21 cellular contexts compared by ENCODE assay signal in the genomic region with DNA sequence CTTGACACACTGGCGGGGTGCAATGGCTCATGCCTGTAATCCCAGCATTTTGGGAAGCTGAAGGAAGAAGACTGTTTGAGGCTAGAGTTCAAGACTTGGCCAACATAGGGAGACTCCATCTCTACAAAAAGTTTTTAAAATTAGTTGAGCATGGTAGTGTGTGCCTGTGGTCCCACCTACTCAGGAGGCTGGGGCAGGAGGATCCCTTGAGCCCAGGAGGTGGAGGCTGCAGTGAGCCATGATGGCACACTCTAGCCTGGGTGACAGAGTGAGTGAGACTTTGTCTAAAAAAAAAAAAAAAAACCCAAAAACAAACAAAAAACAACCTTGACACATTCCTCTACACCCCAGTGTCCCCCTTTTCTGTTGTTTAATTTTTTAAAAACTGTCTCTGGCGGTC. TPM values are rescaled to one million over a fixed set of nuclear protein-coding genes. Genes with fewer than 3 reads are reported as not detected.
"Had no signal": no experiment of that assay in that cellular context is flagged by ENCODE, and none has a peak within 500 bp of the region (broad histone marks: within the 10 kb centered on the region; RNA-seq: fewer than 3 reads in every experiment).

No MANE protein-coding gene starts in this region.

- H3K27ac ChIP-seq: esophagus squamous epithelium, gastroesophageal sphincter, pancreas, suprapubic skin, thyroid gland had no signal

- H3K36me3 Mint-ChIP-seq: type B pancreatic cell had no signal

- H3K4me3 Mint-ChIP-seq: dendritic cell treated with granulocyte-macrophage colony-stimulating factor and Interleukin-4, amounts not matched to agents 40 ng/mL and 50 ng/mL, for 4 days; effector memory CD8-positive, alpha-beta T cell; naive B cell; nephron; type B pancreatic cell had no signal

- H3K9me3 Mint-ChIP-seq: dendritic cell treated with granulocyte-macrophage colony-stimulating factor and Interleukin-4, amounts not matched to agents 40 ng/mL and 50 ng/mL, for 4 days; effector memory CD8-positive, alpha-beta T cell; naive B cell; nephron; type B pancreatic cell had no signal

- H3K9me3 ChIP-seq: esophagus squamous epithelium, gastroesophageal sphincter, pancreas, suprapubic skin, thyroid gland had no signal

- H3K4me2 ChIP-seq: smooth muscle cell had no signal

- H3K27ac Mint-ChIP-seq: dendritic cell treated with granulocyte-macrophage colony-stimulating factor and Interleukin-4, amounts not matched to agents 40 ng/mL and 50 ng/mL, for 4 days; effector memory CD8-positive, alpha-beta T cell; nephron; progenitor cell of endocrine pancreas; type B pancreatic cell had no signal

- H3K4me3 ChIP-seq: esophagus squamous epithelium, gastroesophageal sphincter, lung, pancreas, smooth muscle cell, suprapubic skin, thyroid gland had no signal

- FAIRE-seq: pancreas, urothelium cell line had no signal

- H3K36me3 ChIP-seq: esophagus squamous epithelium, gastroesophageal sphincter, pancreas, suprapubic skin, thyroid gland had no signal

- DNase-seq: effector memory CD8-positive, alpha-beta T cell; esophagus squamous epithelium; left colon; left ventricle myocardium superior; midbrain; naive B cell; occipital lobe; pancreas; right cardiac atrium; stimulated activated CD4-positive, alpha-beta T cell treated with anti-CD3 and anti-CD28 coated beads, Interleukin-2, amount 100 ng/mL, for 48 hours; stimulated activated naive CD8-positive, alpha-beta T cell treated with anti-CD3 and anti-CD28 coated beads, Interleukin-15, Interleukin-2, amounts not matched to agents 100 U/mL and 50 U/mL, for 24 hours; thyroid gland had no signal

- ATAC-seq: effector memory CD8-positive, alpha-beta T cell; gastroesophageal sphincter; left colon; left ventricle myocardium superior; pancreas; right cardiac atrium had no signal

- H3K27me3 ChIP-seq: pancreas had no signal

RNA-seq across cellular contexts. Expression of gene LTK, which starts 24.0 kb away (rescaled TPM):
- total RNA-seq: occipital lobe had no signal
